8 cellular contexts compared by ENCODE assay signal in the genomic region with DNA sequence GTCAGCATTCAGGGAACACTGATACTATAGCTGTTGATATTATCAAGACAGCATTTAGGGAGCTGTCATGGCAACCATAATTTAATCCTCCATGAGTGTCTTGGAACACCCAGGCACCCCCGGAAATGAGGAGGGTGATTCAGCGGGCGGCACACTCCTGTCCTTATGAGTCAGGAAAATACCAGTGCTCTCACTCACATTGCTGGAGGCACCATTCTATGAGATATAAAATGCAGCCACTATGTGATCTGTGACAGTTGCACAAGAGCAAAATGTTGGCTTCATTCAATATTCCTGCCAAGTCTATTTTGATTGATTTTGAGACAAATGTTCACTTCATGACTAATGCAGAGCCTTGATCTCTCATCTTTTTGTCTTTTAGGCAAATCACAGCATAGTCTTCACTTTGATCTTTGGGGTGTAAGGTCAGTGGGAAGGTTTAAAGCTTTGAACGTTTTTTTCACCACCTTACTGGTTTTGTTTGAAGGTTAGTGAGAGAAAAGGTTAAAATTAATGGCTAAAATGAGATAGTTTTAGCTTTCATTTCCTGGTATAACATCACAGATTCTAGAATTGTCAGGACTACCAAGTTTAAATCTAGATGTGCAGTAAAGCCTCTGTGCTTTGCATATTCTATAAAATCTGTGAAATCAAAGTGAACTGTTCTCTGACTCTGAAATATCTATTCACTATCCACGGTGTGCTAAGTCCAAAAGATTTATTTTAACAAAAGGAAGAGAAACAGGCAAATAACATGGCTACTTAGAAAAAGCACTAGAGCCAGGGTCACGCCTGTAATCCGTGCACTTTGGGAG. TPM values are rescaled to one million over a fixed set of nuclear protein-coding genes. Genes with fewer than 3 reads are reported as not detected.
DNase-seq lines count a peak whose midpoint lies in the region; ATAC-seq and TF ChIP-seq lines count a peak whose summit lies in the region.

No MANE protein-coding gene starts in this region.

- H3K36me3 ChIP-seq in BE2C (no peaks in the 10 kb centered on the region), breast epithelium (no peaks in the 10 kb centered on the region), mucosa of descending colon (ENCODE audit: low read depth) (no peaks in the 10 kb centered on the region)

- peak overlapping the region; percentile 12; the same call in 1 of the 2 replicates for H3K4me3 ChIP-seq in BE2C (ENCODE audit: low read depth, low read length)
- no peak overlapping the region for H3K4me3 ChIP-seq in breast epithelium
- H3K4me3 ChIP-seq in mucosa of descending colon = no peak overlapping the region

- DNase-seq in BE2C (peak; percentile 76), LoVo (ENCODE audit: low spot score) (peak; percentile 96), breast epithelium (ENCODE audit: low spot score in 2 of 2) (no peak), mucosa of descending colon (peak in 1 of 3 donors; percentile 62), NCI-H510A (lab: John Stamatoyannopoulos, UW) (no peak), pons (ENCODE audit: low spot score) (no peak), medulla oblongata (ENCODE audit: extremely low spot score) (no peak), Right ventricle myocardium inferior (ENCODE audit: missing footprints) (no peak)

- no peak for TF ChIP-seq POLR2A in breast epithelium (IDR thresholded peaks at IDR 0.05)

- peak overlapping the region; percentile 30 to 48 for H3K27ac ChIP-seq in breast epithelium

- TF ChIP-seq CTCF in BE2C (IDR thresholded peaks at IDR 0.05; ENCODE audit: low read depth, low read length) (no peak), breast epithelium (IDR thresholded peaks at IDR 0.05) (no peak), mucosa of descending colon (IDR thresholded peaks at IDR 0.05) (no peak)

- H3K27me3 ChIP-seq in BE2C (no peaks in the 10 kb centered on the region), breast epithelium (no peaks in the 10 kb centered on the region)

- H3K4me1 ChIP-seq in BE2C (peaks cover 21% of the 10 kb centered on the region), breast epithelium (no peaks in the 10 kb centered on the region), mucosa of descending colon (ENCODE audit: low read depth) (peaks cover 3% of the 10 kb centered on the region)

- H3K9me3 ChIP-seq in BE2C (no peaks in the 10 kb centered on the region), breast epithelium (no peaks in the 10 kb centered on the region), mucosa of descending colon (no peaks in the 10 kb centered on the region)

- intact Hi-C loops in breast epithelium (cut with DNase I; ENCODE audit: low total_unique reads) = no loop called here
- intact Hi-C loops in mucosa of descending colon (cut with DNase I, micrococcal nuclease) = no loop called here
- intact Hi-C loops in Right ventricle myocardium inferior (cut with DNase I) = no loop called here

- ATAC-seq in mucosa of descending colon = peak; percentile 85
- ATAC-seq in Right ventricle myocardium inferior = no peak

RNA-seq across cellular contexts. Expression of gene ARHGAP12, which starts 12.4 kb away (rescaled TPM):
- polyA plus RNA-seq in BE2C (2012; ENCODE audit: insufficient read depth, insufficient read length, low read depth) = 3.5 TPM
- total RNA-seq in breast epithelium = 100 to 1,000 TPM in 1 of 3 donors, 10 to 100 TPM in 2; 40.0 to 102 (median 60.0) TPM
- total RNA-seq in mucosa of descending colon = 10 to 100 TPM; 37.2 to 44.4 (median 44.3) TPM
- total RNA-seq in Right ventricle myocardium inferior = 21.5 TPM

Comparison
In these comparisons a context has a peak if more than half of its experiments do, and no peak if none do; other contexts are left out.
1. DNase-seq: peak in BE2C (single experiment) and LoVo (single experiment); none in breast epithelium (0 of 2), NCI-H510A (single experiment), pons (single experiment), medulla oblongata (single experiment) and Right ventricle myocardium inferior (single experiment).